8 cellular contexts compared by ENCODE assay signal in the genomic region with DNA sequence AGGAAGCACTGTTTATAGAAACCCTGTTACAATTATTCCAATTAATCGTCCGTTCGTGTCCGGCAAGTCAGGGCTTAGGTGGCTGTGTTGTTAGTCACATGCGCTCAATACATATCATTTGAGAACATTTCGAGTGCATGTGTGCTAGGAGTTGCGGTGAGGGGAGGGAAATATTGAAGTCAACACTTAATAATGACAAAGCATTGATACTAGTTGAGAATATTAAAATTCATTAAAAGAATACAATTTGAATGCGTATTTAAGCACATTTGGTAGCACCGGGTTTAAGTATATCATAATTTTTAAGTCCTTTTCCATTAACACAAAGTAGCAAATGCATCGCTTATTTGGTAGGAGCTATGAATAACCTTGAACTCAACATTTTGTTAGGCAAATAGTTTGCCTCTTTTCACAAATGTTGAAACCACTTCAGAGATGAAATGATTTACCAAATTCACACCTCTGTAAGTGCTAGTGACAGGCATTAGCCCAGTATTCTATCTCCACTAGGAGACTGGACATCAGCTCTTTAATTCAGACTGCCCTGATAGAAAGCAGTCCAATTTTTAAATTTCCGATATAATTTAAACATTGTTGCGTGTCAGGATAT. TPM values are rescaled to one million over a fixed set of nuclear protein-coding genes. Genes with fewer than 3 reads are reported as not detected.
A peak's percentile ranks its signal among the peaks of the same experiment; 100 is the strongest.
DNase-seq lines count a peak whose midpoint lies in the region; ATAC-seq, FAIRE-seq and TF ChIP-seq lines count a peak whose summit lies in the region.

No MANE protein-coding gene starts in this region.

- H3K9me3 Mint-ChIP-seq in T-helper 2 cell treated with Interferon-gamma antibody and Interleukin-4, amounts not matched to agents 5 μg/mL and 100 μg/mL, for 36 hours, result no peaks in the 10 kb centered on the region
- H3K9me3 Mint-ChIP-seq in activated T-helper 17 cell treated with anti-CD3 and anti-CD28 coated beads, Interleukin-2, amount 50 U/mL, for 72 hours, result no peaks in the 10 kb centered on the region

- H3K27ac ChIP-seq in keratinocyte (ENCODE audit: control insufficient read depth, insufficient read depth, low read length) (peak overlapping the region; percentile 97), substantia nigra (ENCODE audit: low read depth, low read length, poor library complexity, severe bottlenecking) (peak overlapping the region; percentile 80)

- in situ Hi-C loops in GM13976 (cut with MboI; ENCODE audit: low sequenced_read_pairs, unreplicated experiment), result no loop called here

- peaks cover 30% of the 10 kb centered on the region for H4K20me1 ChIP-seq in keratinocyte (ENCODE audit: control insufficient read depth, extremely low read depth, insufficient read depth, low read length)

- H3K36me3 ChIP-seq in keratinocyte (ENCODE audit: control insufficient read depth in 2 of 2, extremely low read depth in 1 of 2, insufficient read depth in 2 of 2, low read length in 2 of 2), result peaks cover 3 to 11% of the 10 kb centered on the region in 2 experiments

- no peak for DNase-seq in T-helper 2 cell treated with Interferon-gamma antibody and Interleukin-4, amounts not matched to agents 5 μg/mL and 100 μg/mL, for 36 hours (ENCODE audit: low spot score)
- DNase-seq in T-helper 2 cell (no peak), keratinocyte (ENCODE audit: low read depth, low spot score) (no peak), substantia nigra (lab: John Stamatoyannopoulos, UW) (no peak), GM13976 (ENCODE audit: low spot score) (no peak)
- no peak for DNase-seq in effector CD4-positive, alpha-beta T cell

- H3K4me3 Mint-ChIP-seq in T-helper 2 cell treated with Interferon-gamma antibody and Interleukin-4, amounts not matched to agents 5 μg/mL and 100 μg/mL, for 36 hours, result peak overlapping the region; percentile 92
- peak overlapping the region; percentile 95 for H3K4me3 Mint-ChIP-seq in activated T-helper 17 cell treated with anti-CD3 and anti-CD28 coated beads, Interleukin-2, amount 50 U/mL, for 72 hours

- H3K4me2 ChIP-seq in keratinocyte (ENCODE audit: control insufficient read depth, extremely low read depth, insufficient read depth, low read depth, low read length), result peak overlapping the region; percentile 85

- peak overlapping the region; percentile 99 for H2AFZ ChIP-seq in keratinocyte (ENCODE audit: control insufficient read depth, low read length)

- H3K4me1 Mint-ChIP-seq in T-helper 2 cell treated with Interferon-gamma antibody and Interleukin-4, amounts not matched to agents 5 μg/mL and 100 μg/mL, for 36 hours (ENCODE audit: low read depth), result peaks cover 44% of the 10 kb centered on the region
- peaks cover 24% of the 10 kb centered on the region for H3K4me1 Mint-ChIP-seq in activated T-helper 17 cell treated with anti-CD3 and anti-CD28 coated beads, Interleukin-2, amount 50 U/mL, for 72 hours

- no peaks in the 10 kb centered on the region for H3K9me1 ChIP-seq in keratinocyte (ENCODE audit: control insufficient read depth, extremely low read depth, insufficient read depth, low read length)

- H3K9ac ChIP-seq in keratinocyte (ENCODE audit: control insufficient read depth, extremely low read depth, insufficient read depth, low read length), result peak overlapping the region; percentile 97

- H3K4me3 ChIP-seq in keratinocyte (ENCODE audit: control insufficient read depth in 2 of 3, extremely low read depth in 1 of 3, insufficient read depth in 2 of 3, low read depth in 1 of 3, low read length in 3 of 3), result peak overlapping the region; percentile 94 to 99 (median 98)

- peaks cover 26% of the 10 kb centered on the region for H3K4me1 ChIP-seq in keratinocyte (ENCODE audit: control insufficient read depth, extremely low read depth, insufficient read depth, low read length)

- FAIRE-seq in keratinocyte (lab: Jason Lieb, UNC), result peak; percentile 36

- peaks cover 40% of the 10 kb centered on the region for H3K79me2 ChIP-seq in keratinocyte (ENCODE audit: control insufficient read depth, insufficient read depth, low read length)

- H3K27me3 ChIP-seq in keratinocyte (ENCODE audit: control insufficient read depth, extremely low read depth, insufficient read depth, low read length), result no peaks in the 10 kb centered on the region

- peak overlapping the region; percentile 97 for H3K27ac Mint-ChIP-seq in T-helper 2 cell treated with Interferon-gamma antibody and Interleukin-4, amounts not matched to agents 5 μg/mL and 100 μg/mL, for 36 hours
- peak overlapping the region; percentile 98 for H3K27ac Mint-ChIP-seq in activated T-helper 17 cell treated with anti-CD3 and anti-CD28 coated beads, Interleukin-2, amount 50 U/mL, for 72 hours

- H3K9me3 ChIP-seq in keratinocyte (ENCODE audit: control insufficient read depth, low read depth, low read length), result no peaks in the 10 kb centered on the region

- H3K27me3 Mint-ChIP-seq in T-helper 2 cell treated with Interferon-gamma antibody and Interleukin-4, amounts not matched to agents 5 μg/mL and 100 μg/mL, for 36 hours (ENCODE audit: low read depth), result no peaks in the 10 kb centered on the region
- no peaks in the 10 kb centered on the region for H3K27me3 Mint-ChIP-seq in activated T-helper 17 cell treated with anti-CD3 and anti-CD28 coated beads, Interleukin-2, amount 50 U/mL, for 72 hours

- no peak for TF ChIP-seq CTCF in keratinocyte (optimal IDR thresholded peaks at IDR 0.05 in 1 of 3, IDR thresholded peaks at IDR 0.05 in 1 of 3, conservative IDR thresholded peaks at IDR 0.05 in 1 of 3; ENCODE audit: extremely low read depth in 1 of 3, insufficient read depth in 2 of 3, low read length in 3 of 3)
- TF ChIP-seq CTCF in GM13976 (IDR thresholded peaks at IDR 0.05; ENCODE audit: borderline replicate concordance, control extremely low read depth, extremely low read depth, insufficient read depth, missing control alignments), result no peak

- peaks cover 32% of the 10 kb centered on the region for H3K36me3 Mint-ChIP-seq in T-helper 2 cell treated with Interferon-gamma antibody and Interleukin-4, amounts not matched to agents 5 μg/mL and 100 μg/mL, for 36 hours (ENCODE audit: low read depth)
- H3K36me3 Mint-ChIP-seq in activated T-helper 17 cell treated with anti-CD3 and anti-CD28 coated beads, Interleukin-2, amount 50 U/mL, for 72 hours (ENCODE audit: low read depth), result peaks cover 47% of the 10 kb centered on the region

- no peak for ATAC-seq in activated T-helper 17 cell treated with anti-CD3 and anti-CD28 coated beads, Interleukin-2, amount 50 U/mL, for 72 hours (replicated peaks)
- ATAC-seq in GM21786 (IDR thresholded peaks at IDR 0.05; ENCODE audit: unreplicated experiment), result no peak

- dilution Hi-C loops in keratinocyte (cut with MboI; ENCODE audit: extremely low pct_ligation_motif_present, low sequenced_read_pairs), result no loop called here

RNA-seq across cellular contexts. Expression of a gene that starts 1.1 kb away (rescaled TPM):
- total RNA-seq in activated T-helper 17 cell treated with anti-CD3 and anti-CD28 coated beads, Interleukin-2, amount 50 U/mL, for 72 hours, result 100 to 1,000 TPM; 225 to 393 TPM
- 197 to 352 TPM (median 286 TPM) in 3 replicates for polyA plus RNA-seq in keratinocyte
- polyA plus RNA-seq in keratinocyte (2011; ENCODE audit: low read depth), result 870 TPM
- 227 and 270 TPM in 2 replicates for polyA plus RNA-seq in keratinocyte (2011; cell fraction: cytosol; rRNA removed)
- polyA plus RNA-seq in keratinocyte (2011; cell fraction: nucleus; rRNA removed), result 120 and 203 TPM in 2 replicates
- 161 and 304 TPM in 2 replicates for polyA plus RNA-seq in keratinocyte (2012; ENCODE audit: low replicate concordance)
- polyA minus RNA-seq in keratinocyte, result 44.8 to 115 TPM (median 55.0 TPM) in 3 replicates
- 241 TPM for polyA minus RNA-seq in keratinocyte (2011; cell fraction: cytosol; rRNA and poly(A)+ RNA removed)
- polyA minus RNA-seq in keratinocyte (2011; cell fraction: nucleus; rRNA and poly(A)+ RNA removed), result 47.8 and 84.2 TPM in 2 replicates
